Comparison of ENCODE assay signal across 22 cellular contexts in the genomic region with DNA sequence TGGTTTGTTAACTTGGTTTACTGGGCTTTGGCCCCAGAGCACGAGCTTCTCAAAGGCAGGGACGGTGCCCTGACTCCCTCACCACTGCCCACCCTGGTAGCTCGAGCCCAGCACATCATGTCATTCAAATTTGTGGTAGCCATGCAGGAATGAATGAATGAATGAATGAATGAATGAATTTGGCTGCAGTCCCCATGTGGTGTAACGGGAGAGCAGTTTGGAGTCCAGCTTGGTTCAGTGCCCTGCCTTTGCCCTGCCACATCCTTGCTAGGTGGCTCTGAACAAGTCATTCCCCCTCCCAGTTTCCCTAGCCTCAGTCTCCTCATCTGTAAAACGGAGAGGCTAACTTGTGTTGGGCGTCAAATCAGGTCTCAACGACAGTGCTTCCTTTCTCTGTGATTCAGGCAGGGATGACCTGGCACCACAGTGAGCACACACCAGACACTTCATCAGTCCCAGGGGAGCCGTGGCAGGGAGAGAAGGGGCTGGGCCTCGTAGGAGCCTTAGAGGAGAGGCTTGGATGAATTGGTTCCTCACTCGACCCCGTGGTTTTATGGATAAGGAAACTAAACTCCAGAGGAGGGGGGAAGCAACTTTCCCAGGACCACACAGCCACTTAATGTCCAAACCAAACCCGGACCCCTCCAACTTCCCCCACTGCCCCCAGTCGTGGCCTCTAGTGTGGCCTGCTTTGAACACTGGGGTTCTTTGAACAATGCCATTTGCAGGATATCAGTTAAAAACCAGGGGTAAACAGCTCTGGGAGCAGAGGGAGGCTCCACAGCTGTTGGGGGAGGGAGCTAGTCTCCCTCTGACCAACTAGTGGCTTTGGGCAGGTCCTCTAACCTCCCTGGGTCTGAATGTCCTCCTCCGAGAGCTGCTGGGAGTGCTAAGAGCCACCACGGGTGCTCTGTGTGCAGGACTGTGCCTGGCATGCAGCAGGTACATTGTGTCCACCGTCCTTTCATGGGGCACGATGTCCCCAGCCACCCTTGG.
A peak's percentile ranks its signal among the peaks of the same experiment; 100 is the strongest.
DNase-seq lines count a peak whose midpoint lies in the region; ATAC-seq, FAIRE-seq and TF ChIP-seq lines count a peak whose summit lies in the region.
"Had no signal": no experiment of that assay in that cellular context is flagged by ENCODE, and none has a peak within 500 bp of the region (broad histone marks: within the 10 kb centered on the region; RNA-seq: fewer than 3 reads in every experiment).

No MANE protein-coding gene starts in this region.

- H3F3A ChIP-seq in GM23248 (ENCODE audit: insufficient read depth), result no peaks in the 10 kb centered on the region

- intact Hi-C loops in GM12878 (cut with micrococcal nuclease; ENCODE audit: unreplicated experiment), result no loop called here

- H3K27me3 Mint-ChIP-seq in progenitor cell of endocrine pancreas, result peaks cover 52% of the 10 kb centered on the region
- peaks cover 7% of the 10 kb centered on the region for H3K27me3 Mint-ChIP-seq in T-helper 2 cell treated with Interferon-gamma antibody and Interleukin-4, amounts not matched to agents 5 μg/mL and 100 μg/mL, for 36 hours (ENCODE audit: low read depth)

- ATAC-seq in GM12878, result no peak
- ATAC-seq: left ventricle myocardium superior; stimulated activated naive CD8-positive, alpha-beta T cell treated with anti-CD3 and anti-CD28 coated beads, Interleukin-15, Interleukin-2, amounts not matched to agents 100 U/mL and 50 U/mL, for 24 hours had no signal

- in situ Hi-C loops in GM23248 (cut with MboI), result no loop called here
- in situ Hi-C loops in GM12878 (cut with MboI), result no loop called here

- H3K27me3 ChIP-seq in GM23248 (replicated peaks; ENCODE audit: insufficient read depth) (peaks cover 43% of the 10 kb centered on the region), GM12878 (replicated peaks in 1 of 2; ENCODE audit: control insufficient read depth in 2 of 2, insufficient read depth in 2 of 2, low read length in 1 of 2) (peaks cover 4 to 8% of the 10 kb centered on the region in 2 experiments; a peak in 3 of 4 replicates), hepatocyte (peaks cover 26% of the 10 kb centered on the region)

- FAIRE-seq in GM12878 (lab: Jason Lieb, UNC), result no peak
- FAIRE-seq: A204.1 had no signal

- SMC1A ChIA-PET in GM12878 (lab: Charles Lee; ENCODE audit: uncharacterized antibody, unreplicated experiment), result no interaction called here

- no peaks in the 10 kb centered on the region for H3K9me3 ChIP-seq in GM23248 (ENCODE audit: low read depth)
- no peaks in the 10 kb centered on the region for H3K9me3 ChIP-seq in GM12878 (replicated peaks; ENCODE audit: control insufficient read depth, insufficient read depth, low read length)
- H3K9me3 ChIP-seq in hepatocyte (ENCODE audit: low read depth), result no peaks in the 10 kb centered on the region
- H3K9me3 ChIP-seq: thoracic aorta had no signal

- H3K27ac ChIP-seq in GM23248 (no peak overlapping the region), GM12878 (ENCODE audit: control insufficient read depth, insufficient read depth) (no peak overlapping the region), hepatocyte (no peak overlapping the region)
- H3K27ac ChIP-seq: thoracic aorta had no signal

- H3K79me2 ChIP-seq in GM23248 (ENCODE audit: insufficient read depth) (no peaks in the 10 kb centered on the region), GM12878 (ENCODE audit: control insufficient read depth, insufficient read depth, low read length) (no peaks in the 10 kb centered on the region), hepatocyte (no peaks in the 10 kb centered on the region)

- H3K4me1 Mint-ChIP-seq in progenitor cell of endocrine pancreas (ENCODE audit: low read depth), result peaks cover 5% of the 10 kb centered on the region
- H3K4me1 Mint-ChIP-seq in T-helper 2 cell treated with Interferon-gamma antibody and Interleukin-4, amounts not matched to agents 5 μg/mL and 100 μg/mL, for 36 hours (ENCODE audit: low read depth), result peaks cover 34% of the 10 kb centered on the region

- WGBS in GM23248 (ENCODE audit: low coverage in 1 of 2, low lambda C conversion rate in 2 of 2, missing lambda C conversion rate in 2 of 2), 2 experiments, result 26 to 30% methylated on average over 17 of the region's 17 CpGs
- WGBS in GM12878 (ENCODE audit: insufficient coverage, insufficient replicate concordance, low lambda C conversion rate, missing lambda C conversion rate), result 13% methylated on average over 17 of the region's 17 CpGs
- whole genome bisulfite sequencing in hepatocyte (ENCODE audit: low lambda C conversion rate, missing lambda C conversion rate), result 62% methylated on average over 17 of the region's 17 CpGs

- no peak for TF ChIP-seq CTCF in GM12878 (IDR thresholded peaks at IDR 0.05 in 2 of 3, conservative IDR thresholded peaks at IDR 0.05 in 1 of 3; ENCODE audit: control insufficient read depth in 2 of 3, extremely low read depth in 1 of 3, insufficient read depth in 1 of 3, low read depth in 3 of 3, low read length in 3 of 3)
- no peak for TF ChIP-seq CTCF in progenitor cell of endocrine pancreas (IDR thresholded peaks at IDR 0.05; ENCODE audit: unreplicated experiment)
- TF ChIP-seq CTCF in hepatocyte (IDR thresholded peaks at IDR 0.05; ENCODE audit: poor library complexity), result no peak

- no peaks in the 10 kb centered on the region for H4K20me1 ChIP-seq in GM23248 (ENCODE audit: insufficient read depth)
- H4K20me1 ChIP-seq in GM12878 (ENCODE audit: control insufficient read depth, insufficient read depth), result no peaks in the 10 kb centered on the region
- no peaks in the 10 kb centered on the region for H4K20me1 ChIP-seq in hepatocyte (ENCODE audit: insufficient read depth, poor library complexity, severe bottlenecking)

- no peaks in the 10 kb centered on the region for H3K36me3 ChIP-seq in GM23248 (ENCODE audit: low read depth)
- H3K36me3 ChIP-seq in GM12878 (ENCODE audit: control insufficient read depth in 2 of 2, insufficient read depth in 2 of 2, low read length in 1 of 2), result no peaks in the 10 kb centered on the region
- H3K36me3 ChIP-seq in hepatocyte (replicated peaks; ENCODE audit: insufficient read depth, low read depth), result no peaks in the 10 kb centered on the region
- H3K36me3 ChIP-seq: thoracic aorta had no signal

- no peak for TF ChIP-seq POLR2A in GM12878 (IDR thresholded peaks at IDR 0.05; ENCODE audit: low read depth, low read length)

- POLR2A ChIA-PET in GM12878 (lab: Charles Lee), result no interaction called here

- H3K4me3 ChIP-seq in GM23248 (no peak overlapping the region), GM12878 (no peak overlapping the region), hepatocyte (no peak overlapping the region)
- H3K4me3 ChIP-seq: thoracic aorta had no signal

- DNase-seq in NCI-H82 (lab: John Stamatoyannopoulos, UW), result peak; percentile 41
- DNase-seq in NCI-H82 treated with DMSO at 0.1 percent for 48 hours (lab: John Stamatoyannopoulos, UW; ENCODE audit: unreplicated experiment), result no peak
- DNase-seq in GM23248, result peak; percentile 45
- DNase-seq in GM12878 (ENCODE audit: low read depth, low spot score), result no peak
- no peak for DNase-seq in progenitor cell of endocrine pancreas (ENCODE audit: low spot score, unreplicated experiment)
- DNase-seq in T-helper 1 cell, result no peak
- DNase-seq in hepatocyte (ENCODE audit: low spot score), result no peak
- DNase-seq in T-helper 2 cell treated with Interferon-gamma antibody and Interleukin-4, amounts not matched to agents 5 μg/mL and 100 μg/mL, for 36 hours (ENCODE audit: low spot score), result no peak
- DNase-seq: activated gamma-delta T cell; activated T-cell treated with anti-CD3 and anti-CD28 coated beads, Interleukin-2, amount 50 U/mL, for 1 hour; islet precursor cell; KG1; left ventricle myocardium superior; MM.1S; NCI-H226; NCI-H774; occipital lobe; stimulated activated CD4-positive, alpha-beta T cell treated with anti-CD3 and anti-CD28 coated beads, Interleukin-15, amount 100 ng/mL, for 24 hours; stimulated activated naive CD8-positive, alpha-beta T cell treated with anti-CD3 and anti-CD28 coated beads, Interleukin-15, Interleukin-2, amounts not matched to agents 100 U/mL and 50 U/mL, for 24 hours had no signal

- TF ChIP-seq RAD21 in GM12878 (IDR thresholded peaks at IDR 0.05; ENCODE audit: insufficient read depth, low read depth, low read length), result no peak

- H3K4me1 ChIP-seq in GM23248 (ENCODE audit: insufficient read depth) (no peaks in the 10 kb centered on the region), GM12878 (ENCODE audit: control insufficient read depth, insufficient read depth, low read length) (no peaks in the 10 kb centered on the region), hepatocyte (ENCODE audit: insufficient read depth) (peaks cover under 1% of the 10 kb centered on the region)

- no peak for TF ChIP-seq EP300 in GM12878 (IDR thresholded peaks at IDR 0.05; ENCODE audit: borderline replicate concordance in 1 of 2, control insufficient read depth in 1 of 2, low read depth in 2 of 2, low read length in 2 of 2)

- H3K4me3 Mint-ChIP-seq in progenitor cell of endocrine pancreas (ENCODE audit: low read depth), result no peak overlapping the region
- no peak overlapping the region for H3K4me3 Mint-ChIP-seq in T-helper 2 cell treated with Interferon-gamma antibody and Interleukin-4, amounts not matched to agents 5 μg/mL and 100 μg/mL, for 36 hours
- H3K4me3 Mint-ChIP-seq: T-helper 1 cell treated with Interleukin-12 subunit alpha and Interleukin-12 subunit beta and Interleukin-4 antibody, amounts not matched to agents 30 μg/mL and 1 μg/mL, for 36 hours had no signal

- H3K9me3 Mint-ChIP-seq in progenitor cell of endocrine pancreas (ENCODE audit: low read depth), result no peaks in the 10 kb centered on the region
- H3K9me3 Mint-ChIP-seq in T-helper 2 cell treated with Interferon-gamma antibody and Interleukin-4, amounts not matched to agents 5 μg/mL and 100 μg/mL, for 36 hours, result no peaks in the 10 kb centered on the region
- H3K9me3 Mint-ChIP-seq: T-helper 1 cell treated with Interleukin-12 subunit alpha and Interleukin-12 subunit beta and Interleukin-4 antibody, amounts not matched to agents 30 μg/mL and 1 μg/mL, for 36 hours had no signal

- H3K9me2 ChIP-seq in GM23248 (ENCODE audit: insufficient read depth), result no peaks in the 10 kb centered on the region
- no peaks in the 10 kb centered on the region for H3K9me2 ChIP-seq in hepatocyte (replicated peaks; ENCODE audit: insufficient read depth)

- H2AFZ ChIP-seq in GM23248 (no peak overlapping the region), GM12878 (ENCODE audit: control insufficient read depth, low read depth, low read length) (no peak overlapping the region), hepatocyte (no peak overlapping the region)

- H3K4me2 ChIP-seq in GM23248 (ENCODE audit: unreplicated experiment) (no peak overlapping the region), GM12878 (ENCODE audit: control insufficient read depth, insufficient read depth) (no peak overlapping the region), hepatocyte (no peak overlapping the region)

- H3K27ac Mint-ChIP-seq in progenitor cell of endocrine pancreas, result peak overlapping the region; percentile 62
- no peak overlapping the region for H3K27ac Mint-ChIP-seq in T-helper 2 cell treated with Interferon-gamma antibody and Interleukin-4, amounts not matched to agents 5 μg/mL and 100 μg/mL, for 36 hours
- H3K27ac Mint-ChIP-seq: T-helper 1 cell treated with Interleukin-12 subunit alpha and Interleukin-12 subunit beta and Interleukin-4 antibody, amounts not matched to agents 30 μg/mL and 1 μg/mL, for 36 hours had no signal

- H3K9ac ChIP-seq in GM23248 (no peak overlapping the region), GM12878 (ENCODE audit: control insufficient read depth, insufficient read depth, low read length) (no peak overlapping the region)

- no peaks in the 10 kb centered on the region for H3K36me3 Mint-ChIP-seq in progenitor cell of endocrine pancreas (ENCODE audit: insufficient read depth)
- H3K36me3 Mint-ChIP-seq in T-helper 2 cell treated with Interferon-gamma antibody and Interleukin-4, amounts not matched to agents 5 μg/mL and 100 μg/mL, for 36 hours (ENCODE audit: low read depth), result peaks cover 2% of the 10 kb centered on the region

- RAD21 ChIA-PET in GM12878 (lab: Charles Lee; ENCODE audit: unreplicated experiment), result interaction anchor here (0.7 kb wide), 1 partner anchor 368 kb away, joined by 3 read pairs; no protein-coding TSS in a partner anchor

- CTCF ChIA-PET in GM12878 (lab: Yijun Ruan, JAX), result interaction anchor here (0.9 kb wide), 1 partner anchor 368 kb away, joined by 3 read pairs; no protein-coding TSS in a partner anchor

- no TSS peak for BruUV-seq in GM12878 (replicated peaks; lab: Mats Ljungman, UMichigan)

Comparison
In these comparisons a context has a peak if more than half of its experiments do, and no peak if none do; other contexts are left out.
1. DNase-seq: peak in NCI-H82 (single experiment) and GM23248 (single experiment); none in NCI-H82 treated with DMSO at 0.1 percent for 48 hours (single experiment), GM12878 (single experiment), progenitor cell of endocrine pancreas (single experiment), T-helper 1 cell (0 of 5), hepatocyte (single experiment) and T-helper 2 cell treated with Interferon-gamma antibody and Interleukin-4, amounts not matched to agents 5 μg/mL and 100 μg/mL, for 36 hours (single experiment).